8 cellular contexts compared by ENCODE assay signal in the genomic region with DNA sequence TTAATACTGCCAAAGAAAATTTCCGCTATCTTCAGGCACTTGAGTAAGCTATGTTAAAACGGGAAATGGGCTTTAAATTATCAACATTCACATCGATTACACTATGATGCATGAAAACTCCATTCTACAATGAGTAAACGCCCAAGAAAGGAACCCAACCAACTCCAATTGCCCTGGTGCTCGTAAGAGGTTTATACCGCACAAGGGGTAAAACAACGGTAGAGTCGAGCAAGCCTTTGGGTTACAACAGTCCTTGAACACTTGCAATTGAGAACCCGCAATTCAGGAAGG. TPM values are rescaled to one million over a fixed set of nuclear protein-coding genes. Genes with fewer than 3 reads are reported as not detected.
DNase-seq lines count a peak whose midpoint lies in the region; ATAC-seq and TF ChIP-seq lines count a peak whose summit lies in the region.

No MANE protein-coding gene starts in this region.

- no peak for TF ChIP-seq CTCF in Peyer's patch (IDR thresholded peaks at IDR 0.05)

- peak overlapping the region; percentile 76 to 93 (median 86) for H3K4me3 ChIP-seq in Peyer's patch
- peak overlapping the region in 1 of 2 donors; percentile 61 for H3K4me3 ChIP-seq in muscle layer of colon (ENCODE audit: low read depth in 1 of 2, low read length in 2 of 2)

- H3K4me1 ChIP-seq in Peyer's patch (peaks cover 0 to 8% (median 0%) of the 10 kb centered on the region in 4 donors), muscle layer of colon (ENCODE audit: insufficient read depth, low read length) (peaks cover 8% of the 10 kb centered on the region)

- peaks cover 40% of the 10 kb centered on the region for H3K4me1 Mint-ChIP-seq in activated CD4-positive, alpha-beta T cell treated with anti-CD3 and anti-CD28 coated beads, Interleukin-2, amount 10 ng/mL, durations not matched to agents 7 days and 5 days

- no peaks in the 10 kb centered on the region for H3K27me3 ChIP-seq in Peyer's patch
- H3K27me3 ChIP-seq in muscle layer of colon (ENCODE audit: control insufficient read depth in 1 of 2, insufficient read depth in 2 of 2, low read length in 2 of 2), result no peaks in the 10 kb centered on the region

- no peak for TF ChIP-seq POLR2A in Peyer's patch (IDR thresholded peaks at IDR 0.05)

- CTCF ChIA-PET in activated CD4-positive, alpha-beta T cell treated with anti-CD3 and anti-CD28 coated beads, Interleukin-2, amount 10 ng/mL, durations not matched to agents 7 days and 5 days (lab: Charles Lee), result interaction anchor here (0.6 kb wide), 1 partner anchor 499 kb away, joined by 3 read pairs; no protein-coding TSS in a partner anchor

- peak overlapping the region; percentile 75 to 91 (median 86) for H3K27ac ChIP-seq in Peyer's patch
- H3K27ac ChIP-seq in muscle layer of colon (ENCODE audit: low read depth, low read length), result peak overlapping the region; percentile 12

- H3K27ac Mint-ChIP-seq in activated CD4-positive, alpha-beta T cell treated with anti-CD3 and anti-CD28 coated beads, Interleukin-2, amount 10 ng/mL, durations not matched to agents 7 days and 5 days, result peak overlapping the region; percentile 97

- no peaks in the 10 kb centered on the region for H3K36me3 ChIP-seq in Peyer's patch
- H3K36me3 ChIP-seq in muscle layer of colon (ENCODE audit: insufficient read depth, low read length), result no peaks in the 10 kb centered on the region

- no peaks in the 10 kb centered on the region for H3K9me3 ChIP-seq in Peyer's patch
- H3K9me3 ChIP-seq in muscle layer of colon (ENCODE audit: low read length), result no peaks in the 10 kb centered on the region

- no peaks in the 10 kb centered on the region for H3K9me3 Mint-ChIP-seq in activated CD4-positive, alpha-beta T cell treated with anti-CD3 and anti-CD28 coated beads, Interleukin-2, amount 10 ng/mL, durations not matched to agents 7 days and 5 days

- H3K9ac ChIP-seq in muscle layer of colon (ENCODE audit: low read length), result peak overlapping the region; percentile 46

- DNase-seq in activated CD4-positive, alpha-beta T cell treated with anti-CD3 and anti-CD28 coated beads, Interleukin-2, amount 10 ng/mL, durations not matched to agents 7 days and 5 days, result no peak
- no peak for DNase-seq in activated CD4-positive, alpha-beta T cell treated with anti-CD3 and anti-CD28 coated beads for 48 hours
- no peak for DNase-seq in Peyer's patch
- peak; percentile 40 for DNase-seq in dermis blood vessel endothelial cell
- no peak for DNase-seq in OCI-M1 (lab: John Stamatoyannopoulos, UW)
- no peak for DNase-seq in activated gamma-delta T cell treated with Interleukin-2 at 50 U/mL for 16 hours

- peak overlapping the region; percentile 88 for H3K4me3 Mint-ChIP-seq in activated CD4-positive, alpha-beta T cell treated with anti-CD3 and anti-CD28 coated beads, Interleukin-2, amount 10 ng/mL, durations not matched to agents 7 days and 5 days

- H3K36me3 Mint-ChIP-seq in activated CD4-positive, alpha-beta T cell treated with anti-CD3 and anti-CD28 coated beads, Interleukin-2, amount 10 ng/mL, durations not matched to agents 7 days and 5 days (ENCODE audit: low read depth), result peaks cover 5% of the 10 kb centered on the region

- no peak for ATAC-seq in GM19351 (IDR thresholded peaks at IDR 0.05; ENCODE audit: unreplicated experiment)

- POLR2A ChIA-PET in activated CD4-positive, alpha-beta T cell treated with anti-CD3 and anti-CD28 coated beads, Interleukin-2, amount 10 ng/mL, durations not matched to agents 7 days and 5 days (lab: Charles Lee), result no interaction called here

- no peaks in the 10 kb centered on the region for H3K27me3 Mint-ChIP-seq in activated CD4-positive, alpha-beta T cell treated with anti-CD3 and anti-CD28 coated beads, Interleukin-2, amount 10 ng/mL, durations not matched to agents 7 days and 5 days

RNA-seq across cellular contexts. Expression of a gene that starts 1.0 kb away (rescaled TPM):
- total RNA-seq in activated CD4-positive, alpha-beta T cell treated with anti-CD3 and anti-CD28 coated beads, Interleukin-2, amount 10 ng/mL, durations not matched to agents 7 days and 5 days, result 10 to 100 TPM; 35.2 to 37.2 TPM
- total RNA-seq in Peyer's patch (10 to 100 TPM in 3 of 4 donors, 1 to 10 TPM in 1; 9.1 to 42.9 (median 13.0) TPM), dermis blood vessel endothelial cell (31.6 and 34.4 TPM in 2 replicates)
